In genomic region chr2:38409136-38409903, GRCh38 we compare ENCODE assay signal across 9 cellular contexts. TPM values are rescaled to one million over a fixed set of nuclear protein-coding genes. Genes with fewer than 3 reads are reported as not detected.
DNase-seq lines count a peak whose midpoint lies in the region; ATAC-seq, FAIRE-seq and TF ChIP-seq lines count a peak whose summit lies in the region.
"Had no signal": no experiment of that assay in that cellular context is flagged by ENCODE, and none has a peak within 500 bp of the region (broad histone marks: within the 10 kb centered on the region; RNA-seq: fewer than 3 reads in every experiment).

No MANE protein-coding gene starts in this region.

- H3K4me3 Mint-ChIP-seq in osteocyte (ENCODE audit: unreplicated experiment) = no peak overlapping the region

- TF ChIP-seq CTCF in PC-9 (conservative IDR thresholded peaks at IDR 0.05) (no peak), lung (IDR thresholded peaks at IDR 0.05; ENCODE audit: control extremely low read depth, extremely low read depth) (no peak), osteocyte (IDR thresholded peaks at IDR 0.05) (no peak)

- intact Hi-C loops in PC-9 (cut with micrococcal nuclease; ENCODE audit: unreplicated experiment) = loop anchor here (5.0 kb wide), 1 partner anchor 33 kb away; no protein-coding TSS in a partner anchor

- no peak for TF ChIP-seq POLR2A in GM12891 (IDR thresholded peaks at IDR 0.05; ENCODE audit: low read depth, low read length)

- H2AFZ ChIP-seq in PC-9 = no peak overlapping the region

- H3K9me3 ChIP-seq in PC-9 (ENCODE audit: insufficient read depth, low read depth) = peaks cover 21% of the 10 kb centered on the region; the same call in 1 of the 2 replicates
- H3K9me3 ChIP-seq in lung (ENCODE audit: control insufficient read depth in 2 of 2, insufficient read depth in 1 of 2, low read length in 1 of 2) = peaks cover 0 to 4% of the 10 kb centered on the region in 2 donors

- H3K27me3 ChIP-seq in PC-9 (ENCODE audit: insufficient read depth, low read depth) (no peaks in the 10 kb centered on the region), lung (ENCODE audit: control insufficient read depth, insufficient read depth) (no peaks in the 10 kb centered on the region)

- peaks cover 1% of the 10 kb centered on the region for H3K36me3 Mint-ChIP-seq in osteocyte (ENCODE audit: unreplicated experiment)

- no peak overlapping the region for H3K4me3 ChIP-seq in PC-9
- H3K4me3 ChIP-seq in lung = no peak overlapping the region

- DNase-seq in GM12891 (ENCODE audit: insufficient read length, low spot score) (no peak), PC-9 (peak; percentile 44 to 82), lung (ENCODE audit: low spot score) (peak; percentile 79), NCI-H524 treated with DMSO at 0.1 percent for 48 hours (lab: John Stamatoyannopoulos, UW) (no peak), cerebellar nuclear complex (lab: John Stamatoyannopoulos, UW) (no peak), osteocyte (ENCODE audit: extremely low spot score, unreplicated experiment) (no peak), RKO (ENCODE audit: low spot score) (no peak)
- DNase-seq: NCI-H1436 had no signal

- no peak overlapping the region for H3K4me2 ChIP-seq in PC-9

- 0 out of 2 replicates have a peak, but pooled peaks cover 10% of the 10 kb centered on the region for H3K4me1 ChIP-seq in PC-9 (replicated peaks; ENCODE audit: insufficient read depth)
- peaks cover 0 to 9% of the 10 kb centered on the region in 2 donors for H3K4me1 ChIP-seq in lung (ENCODE audit: control insufficient read depth in 2 of 2, insufficient read depth in 2 of 2, low read length in 2 of 2)

- H3K36me3 ChIP-seq in PC-9 (ENCODE audit: low read depth) (no peaks in the 10 kb centered on the region), lung (ENCODE audit: control insufficient read depth in 2 of 2, insufficient read depth in 2 of 2, low read length in 2 of 2) (no peaks in the 10 kb centered on the region)

- H3K4me1 Mint-ChIP-seq in osteocyte (ENCODE audit: unreplicated experiment) = peaks cover 10% of the 10 kb centered on the region

- POLR2A ChIA-PET in PC-9 (lab: Charles Lee; ENCODE audit: unreplicated experiment) = no interaction called here

- H3K79me2 ChIP-seq in PC-9 (ENCODE audit: low read depth) = no peaks in the 10 kb centered on the region

- peak; percentile 73 for ATAC-seq in GM21786 (IDR thresholded peaks at IDR 0.05; ENCODE audit: unreplicated experiment)
- peak; percentile 39 for ATAC-seq in lung (ENCODE audit: insufficient read depth, low FRiP score)

- no peak overlapping the region for H3K27ac ChIP-seq in PC-9
- H3K27ac ChIP-seq in lung (ENCODE audit: low read depth in 1 of 2, low read length in 1 of 2) = no peak overlapping the region

- WGBS in lung, 2 donors = 31 to 45% methylated on average over 2 of the region's 2 CpGs

- H3F3A ChIP-seq in PC-9 (ENCODE audit: insufficient read depth, low read depth) = peaks cover 27% of the 10 kb centered on the region; the same call in 1 of the 2 replicates

- H3K9me2 ChIP-seq in PC-9 (ENCODE audit: insufficient read depth) = no peaks in the 10 kb centered on the region

- peak; percentile 84 for FAIRE-seq in GM12891 (lab: Jason Lieb, UNC)

- H3K27ac Mint-ChIP-seq in osteocyte (ENCODE audit: unreplicated experiment) = no peak overlapping the region

- H3K27me3 Mint-ChIP-seq in osteocyte (ENCODE audit: unreplicated experiment) = peaks cover 4% of the 10 kb centered on the region

- peaks cover 15% of the 10 kb centered on the region for H3K9me3 Mint-ChIP-seq in osteocyte (ENCODE audit: unreplicated experiment)

- H4K20me1 ChIP-seq in PC-9 (ENCODE audit: insufficient read depth) = no peaks in the 10 kb centered on the region

- CTCF ChIA-PET in PC-9 (lab: Charles Lee) = no interaction called here

- BruUV-seq in PC-9 (replicated peaks; lab: Mats Ljungman, UMichigan) = no TSS peak

TF ChIP-seq in GM12891, 5 proteins besides CTCF, POLR2A, EP300 and RAD21:
- TF ChIP-seq SPI1 (IDR thresholded peaks at IDR 0.05; ENCODE audit: low read depth, low read length) (peak; percentile 91), TAF1 (IDR thresholded peaks at IDR 0.05; ENCODE audit: low read depth, low read length) (no peak), PAX5 (IDR thresholded peaks at IDR 0.05; ENCODE audit: insufficient read depth, low read length, severe bottlenecking) (no peak), POU2F2 (IDR thresholded peaks at IDR 0.05; ENCODE audit: low read depth, low read length) (0 out of 2 replicates have a peak, but pooled peaks have one; percentile 23)

RNA-seq across cellular contexts. Expression of gene ATL2, which starts 32.2 kb away (rescaled TPM):
- polyA plus RNA-seq in GM12891 (2012; ENCODE audit: low read depth, missing spikeins) = 19.6 TPM
- total RNA-seq in PC-9 (2021) (66.4 and 75.3 TPM in 2 replicates), lung (100 to 1,000 TPM in 1 of 2 donors, 10 to 100 TPM in 1; 53.1 to 171 TPM), osteocyte (45.8 and 47.8 TPM in 2 replicates)
- polyA plus RNA-seq in lung = 10 to 100 TPM; 23.4 to 27.3 TPM

Comparison
In these comparisons a context has a peak if more than half of its experiments do, and no peak if none do; other contexts are left out.
1. DNase-seq: peak in PC-9 (2 of 2) and lung (single experiment); none in GM12891 (single experiment), NCI-H524 treated with DMSO at 0.1 percent for 48 hours (single experiment), cerebellar nuclear complex (0 of 2), osteocyte (single experiment) and RKO (single experiment).